ENCODE assay signal across 1 cellular context in genomic region chr2:96264656-96265348, GRCh38.
TF ChIP-seq lines count a peak whose summit lies in the region.

No MANE protein-coding gene starts in this region.

TF ChIP-seq in IMR-90, 13 proteins besides CTCF, POLR2A, EP300 and RAD21:
- TF ChIP-seq SMC3 (IDR thresholded peaks at IDR 0.05; ENCODE audit: low read depth, low read length) = peak; percentile 62; the same call in 1 of the 2 replicates
- TF ChIP-seq, protein P1, sequence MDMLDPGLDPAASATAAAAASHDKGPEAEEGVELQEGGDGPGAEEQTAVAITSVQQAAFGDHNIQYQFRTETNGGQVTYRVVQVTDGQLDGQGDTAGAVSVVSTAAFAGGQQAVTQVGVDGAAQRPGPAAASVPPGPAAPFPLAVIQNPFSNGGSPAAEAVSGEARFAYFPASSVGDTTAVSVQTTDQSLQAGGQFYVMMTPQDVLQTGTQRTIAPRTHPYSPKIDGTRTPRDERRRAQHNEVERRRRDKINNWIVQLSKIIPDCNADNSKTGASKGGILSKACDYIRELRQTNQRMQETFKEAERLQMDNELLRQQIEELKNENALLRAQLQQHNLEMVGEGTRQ (IDR thresholded peaks at IDR 0.05; ENCODE audit: low read depth, low read length) = no peak
TF ChIP-seq in IMR-90: peak in this region for 1.
